ENCODE assay signal across 1 cellular context in genomic region chr1:26864610-26865480, GRCh38.
TF ChIP-seq lines count a peak whose summit lies in the region.

No MANE protein-coding gene starts in this region.

TF ChIP-seq in HEK293, 187 proteins besides CTCF, POLR2A, EP300 and RAD21 (continued from another document and continues in another):
- TF ChIP-seq ZNF362 (tag by site-specific recombination; IDR thresholded peaks at IDR 0.05), result no peak
- TF ChIP-seq, protein P1, sequence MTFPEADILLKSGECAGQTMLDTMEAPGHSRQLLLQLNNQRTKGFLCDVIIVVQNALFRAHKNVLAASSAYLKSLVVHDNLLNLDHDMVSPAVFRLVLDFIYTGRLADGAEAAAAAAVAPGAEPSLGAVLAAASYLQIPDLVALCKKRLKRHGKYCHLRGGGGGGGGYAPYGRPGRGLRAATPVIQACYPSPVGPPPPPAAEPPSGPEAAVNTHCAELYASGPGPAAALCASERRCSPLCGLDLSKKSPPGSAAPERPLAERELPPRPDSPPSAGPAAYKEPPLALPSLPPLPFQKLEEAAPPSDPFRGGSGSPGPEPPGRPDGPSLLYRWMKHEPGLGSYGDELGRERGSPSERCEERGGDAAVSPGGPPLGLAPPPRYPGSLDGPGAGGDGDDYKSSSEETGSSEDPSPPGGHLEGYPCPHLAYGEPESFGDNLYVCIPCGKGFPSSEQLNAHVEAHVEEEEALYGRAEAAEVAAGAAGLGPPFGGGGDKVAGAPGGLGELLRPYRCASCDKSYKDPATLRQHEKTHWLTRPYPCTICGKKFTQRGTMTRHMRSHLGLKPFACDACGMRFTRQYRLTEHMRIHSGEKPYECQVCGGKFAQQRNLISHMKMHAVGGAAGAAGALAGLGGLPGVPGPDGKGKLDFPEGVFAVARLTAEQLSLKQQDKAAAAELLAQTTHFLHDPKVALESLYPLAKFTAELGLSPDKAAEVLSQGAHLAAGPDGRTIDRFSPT (tag by site-specific recombination; IDR thresholded peaks at IDR 0.05), result peak; percentile 71; the same call in 1 of the 2 replicates
- TF ChIP-seq ZFP3 (tag by site-specific recombination; IDR thresholded peaks at IDR 0.05; ENCODE audit: low read depth), result no peak
- TF ChIP-seq ZFP69B (tag by site-specific recombination; IDR thresholded peaks at IDR 0.05), result peak; percentile 75; the same call in 1 of the 2 replicates
- TF ChIP-seq ZIC2 (tag by site-specific recombination; IDR thresholded peaks at IDR 0.05), result peak; percentile 86
- TF ChIP-seq ZFP37 (tag by site-specific recombination; IDR thresholded peaks at IDR 0.05), result peak; percentile 84
- no peak for TF ChIP-seq ZNF548 (tag by site-specific recombination; IDR thresholded peaks at IDR 0.05)
- no peak for TF ChIP-seq ZNF623 (tag by site-specific recombination; IDR thresholded peaks at IDR 0.05)
- TF ChIP-seq ZNF639 (tag by site-specific recombination; IDR thresholded peaks at IDR 0.05), result peak; percentile 39; the same call in 1 of the 2 replicates
- 0 out of 2 replicates have a peak, but pooled peaks have one; percentile 21 for TF ChIP-seq ZBTB10 (tag by site-specific recombination; IDR thresholded peaks at IDR 0.05)
- TF ChIP-seq ZNF37A (tag by site-specific recombination; IDR thresholded peaks at IDR 0.05), result no peak
- TF ChIP-seq, protein P2, sequence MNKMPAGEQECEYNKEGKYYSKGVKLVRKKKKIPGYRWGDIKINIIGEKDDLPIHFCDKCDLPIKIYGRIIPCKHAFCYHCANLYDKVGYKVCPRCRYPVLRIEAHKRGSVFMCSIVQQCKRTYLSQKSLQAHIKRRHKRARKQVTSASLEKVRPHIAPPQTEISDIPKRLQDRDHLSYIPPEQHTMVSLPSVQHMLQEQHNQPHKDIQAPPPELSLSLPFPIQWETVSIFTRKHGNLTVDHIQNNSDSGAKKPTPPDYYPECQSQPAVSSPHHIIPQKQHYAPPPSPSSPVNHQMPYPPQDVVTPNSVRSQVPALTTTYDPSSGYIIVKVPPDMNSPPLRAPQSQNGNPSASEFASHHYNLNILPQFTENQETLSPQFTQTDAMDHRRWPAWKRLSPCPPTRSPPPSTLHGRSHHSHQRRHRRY (tag by site-specific recombination; IDR thresholded peaks at IDR 0.05), result 0 out of 2 replicates have a peak, but pooled peaks have one; percentile 15
- no peak for TF ChIP-seq ZNF48 (tag by site-specific recombination; IDR thresholded peaks at IDR 0.05)
- TF ChIP-seq ZNF214 (tag by site-specific recombination; IDR thresholded peaks at IDR 0.05; ENCODE audit: borderline replicate concordance), result no peak
- TF ChIP-seq ZNF433 (tag by site-specific recombination; IDR thresholded peaks at IDR 0.05; ENCODE audit: low read depth), result no peak
- TF ChIP-seq, protein P3, sequence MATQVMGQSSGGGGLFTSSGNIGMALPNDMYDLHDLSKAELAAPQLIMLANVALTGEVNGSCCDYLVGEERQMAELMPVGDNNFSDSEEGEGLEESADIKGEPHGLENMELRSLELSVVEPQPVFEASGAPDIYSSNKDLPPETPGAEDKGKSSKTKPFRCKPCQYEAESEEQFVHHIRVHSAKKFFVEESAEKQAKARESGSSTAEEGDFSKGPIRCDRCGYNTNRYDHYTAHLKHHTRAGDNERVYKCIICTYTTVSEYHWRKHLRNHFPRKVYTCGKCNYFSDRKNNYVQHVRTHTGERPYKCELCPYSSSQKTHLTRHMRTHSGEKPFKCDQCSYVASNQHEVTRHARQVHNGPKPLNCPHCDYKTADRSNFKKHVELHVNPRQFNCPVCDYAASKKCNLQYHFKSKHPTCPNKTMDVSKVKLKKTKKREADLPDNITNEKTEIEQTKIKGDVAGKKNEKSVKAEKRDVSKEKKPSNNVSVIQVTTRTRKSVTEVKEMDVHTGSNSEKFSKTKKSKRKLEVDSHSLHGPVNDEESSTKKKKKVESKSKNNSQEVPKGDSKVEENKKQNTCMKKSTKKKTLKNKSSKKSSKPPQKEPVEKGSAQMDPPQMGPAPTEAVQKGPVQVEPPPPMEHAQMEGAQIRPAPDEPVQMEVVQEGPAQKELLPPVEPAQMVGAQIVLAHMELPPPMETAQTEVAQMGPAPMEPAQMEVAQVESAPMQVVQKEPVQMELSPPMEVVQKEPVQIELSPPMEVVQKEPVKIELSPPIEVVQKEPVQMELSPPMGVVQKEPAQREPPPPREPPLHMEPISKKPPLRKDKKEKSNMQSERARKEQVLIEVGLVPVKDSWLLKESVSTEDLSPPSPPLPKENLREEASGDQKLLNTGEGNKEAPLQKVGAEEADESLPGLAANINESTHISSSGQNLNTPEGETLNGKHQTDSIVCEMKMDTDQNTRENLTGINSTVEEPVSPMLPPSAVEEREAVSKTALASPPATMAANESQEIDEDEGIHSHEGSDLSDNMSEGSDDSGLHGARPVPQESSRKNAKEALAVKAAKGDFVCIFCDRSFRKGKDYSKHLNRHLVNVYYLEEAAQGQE (tag by site-specific recombination; IDR thresholded peaks at IDR 0.05), result no peak
- no peak for TF ChIP-seq ZNF138 (tag by site-specific recombination; IDR thresholded peaks at IDR 0.05; ENCODE audit: borderline replicate concordance)
- TF ChIP-seq, protein P4, sequence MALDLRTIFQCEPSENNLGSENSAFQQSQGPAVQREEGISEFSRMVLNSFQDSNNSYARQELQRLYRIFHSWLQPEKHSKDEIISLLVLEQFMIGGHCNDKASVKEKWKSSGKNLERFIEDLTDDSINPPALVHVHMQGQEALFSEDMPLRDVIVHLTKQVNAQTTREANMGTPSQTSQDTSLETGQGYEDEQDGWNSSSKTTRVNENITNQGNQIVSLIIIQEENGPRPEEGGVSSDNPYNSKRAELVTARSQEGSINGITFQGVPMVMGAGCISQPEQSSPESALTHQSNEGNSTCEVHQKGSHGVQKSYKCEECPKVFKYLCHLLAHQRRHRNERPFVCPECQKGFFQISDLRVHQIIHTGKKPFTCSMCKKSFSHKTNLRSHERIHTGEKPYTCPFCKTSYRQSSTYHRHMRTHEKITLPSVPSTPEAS (tag by site-specific recombination; IDR thresholded peaks at IDR 0.05), result no peak
- no peak for TF ChIP-seq ZNF701 (tag by site-specific recombination; IDR thresholded peaks at IDR 0.05)
- no peak for TF ChIP-seq ZNF785 (tag by site-specific recombination; IDR thresholded peaks at IDR 0.05)
- no peak for TF ChIP-seq HOXA7 (CRISPR knock-in tag; IDR thresholded peaks at IDR 0.05; ENCODE audit: borderline replicate concordance)
- no peak for TF ChIP-seq ZNF223 (tag by site-specific recombination; IDR thresholded peaks at IDR 0.05)
- no peak for TF ChIP-seq SALL2 (tag by site-specific recombination; IDR thresholded peaks at IDR 0.05; ENCODE audit: borderline replicate concordance)
- peak; percentile 51; the same call in 1 of the 2 replicates for TF ChIP-seq ZBTB11 (tag by site-specific recombination; conservative IDR thresholded peaks at IDR 0.05; ENCODE audit: low read depth)
- peak; percentile 68 for TF ChIP-seq BCL11B (tag by site-specific recombination; IDR thresholded peaks at IDR 0.05; ENCODE audit: low read depth)
- no peak for TF ChIP-seq ZNF837 (tag by site-specific recombination; IDR thresholded peaks at IDR 0.05)
- TF ChIP-seq OVOL3 (tag by site-specific recombination; IDR thresholded peaks at IDR 0.05), result no peak
- TF ChIP-seq ZNF654 (tag by site-specific recombination; IDR thresholded peaks at IDR 0.05; ENCODE audit: low read depth), result no peak
- TF ChIP-seq ZSCAN23 (tag by site-specific recombination; IDR thresholded peaks at IDR 0.05), result no peak
- no peak; the same call in 1 of the 2 replicates for TF ChIP-seq ZNF324 (tag by site-specific recombination; IDR thresholded peaks at IDR 0.05)
- TF ChIP-seq ZNF473 (tag by site-specific recombination; IDR thresholded peaks at IDR 0.05), result no peak
- TF ChIP-seq ZNF660 (tag by site-specific recombination; IDR thresholded peaks at IDR 0.05), result peak; percentile 46; the same call in 1 of the 2 replicates
- TF ChIP-seq ZXDB (tag by site-specific recombination; IDR thresholded peaks at IDR 0.05), result peak; percentile 70
- TF ChIP-seq ZNF626 (tag by site-specific recombination; IDR thresholded peaks at IDR 0.05), result no peak
- TF ChIP-seq PBX3 (CRISPR knock-in tag; IDR thresholded peaks at IDR 0.05), result no peak
- no peak for TF ChIP-seq ZNF558 (tag by site-specific recombination; IDR thresholded peaks at IDR 0.05)
- TF ChIP-seq ZNF114 (tag by site-specific recombination; IDR thresholded peaks at IDR 0.05), result no peak
- no peak for TF ChIP-seq ZNF791 (tag by site-specific recombination; IDR thresholded peaks at IDR 0.05)
- TF ChIP-seq ZNF624 (tag by site-specific recombination; IDR thresholded peaks at IDR 0.05), result no peak
- peak; percentile 67 for TF ChIP-seq EGR2 (tag by site-specific recombination; IDR thresholded peaks at IDR 0.05; ENCODE audit: low read depth)
- no peak for TF ChIP-seq ZNF488 (tag by site-specific recombination; IDR thresholded peaks at IDR 0.05)
- TF ChIP-seq ZNF776 (tag by site-specific recombination; IDR thresholded peaks at IDR 0.05; ENCODE audit: borderline replicate concordance), result no peak
- peak; percentile 92 for TF ChIP-seq ZBTB8A (tag by site-specific recombination; IDR thresholded peaks at IDR 0.05)
- no peak for TF ChIP-seq ZNF211 (tag by site-specific recombination; IDR thresholded peaks at IDR 0.05; ENCODE audit: low read depth)
- peak; percentile 76 for TF ChIP-seq ZNF341 (tag by site-specific recombination; IDR thresholded peaks at IDR 0.05; ENCODE audit: low read depth)
- peak; percentile 80; the same call in 1 of the 2 replicates for TF ChIP-seq GLI4 (tag by site-specific recombination; IDR thresholded peaks at IDR 0.05)
- no peak for TF ChIP-seq ZNF521 (tag by site-specific recombination; IDR thresholded peaks at IDR 0.05)
